9 cellular contexts compared by ENCODE assay signal in the genomic region with DNA sequence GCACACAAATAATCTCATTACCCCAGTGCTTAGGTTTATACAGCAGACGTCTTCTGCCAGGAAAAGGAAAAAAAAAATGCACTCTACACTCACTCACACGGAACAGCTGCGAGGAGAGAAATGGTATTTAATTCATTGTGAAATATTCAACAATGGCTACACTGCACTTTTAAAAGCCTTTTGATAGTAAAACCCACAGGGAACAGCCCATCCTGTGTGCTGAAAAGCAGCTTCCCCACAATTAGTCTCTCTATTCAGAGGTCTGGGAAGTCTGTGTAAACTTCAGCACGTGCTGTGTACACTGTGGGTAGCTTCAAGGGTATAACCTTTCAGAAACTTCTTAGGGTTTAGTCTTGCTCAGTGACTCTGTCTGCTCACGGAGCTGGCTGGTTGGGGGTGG. TPM values are rescaled to one million over a fixed set of nuclear protein-coding genes. Genes with fewer than 3 reads are reported as not detected.
DNase-seq lines count a peak whose midpoint lies in the region; ATAC-seq and TF ChIP-seq lines count a peak whose summit lies in the region.
"Had no signal": no experiment of that assay in that cellular context is flagged by ENCODE, and none has a peak within 500 bp of the region (broad histone marks: within the 10 kb centered on the region; RNA-seq: fewer than 3 reads in every experiment).

No MANE protein-coding gene starts in this region.

- H3K27me3 Mint-ChIP-seq in activated T-cell treated with anti-CD3 and anti-CD28 coated beads, Interleukin-2, amount 50 U/mL, for 4 hours (ENCODE audit: low read depth) = no peaks in the 10 kb centered on the region
- no peaks in the 10 kb centered on the region for H3K27me3 Mint-ChIP-seq in stimulated activated naive CD8-positive, alpha-beta T cell treated with anti-CD3 and anti-CD28 coated beads, Interleukin-15, amount 100 ng/mL, for 72 hours

- no peak for TF ChIP-seq CTCF in fibroblast of villous mesenchyme (IDR thresholded peaks at IDR 0.05; ENCODE audit: insufficient read depth, low read depth, low read length)

- ATAC-seq in activated T-cell treated with anti-CD3 and anti-CD28 coated beads, Interleukin-2, amount 50 U/mL, for 4 hours = peak; percentile 64 to 71
- ATAC-seq in stimulated activated naive CD8-positive, alpha-beta T cell treated with anti-CD3 and anti-CD28 coated beads, Interleukin-15, amount 100 ng/mL, for 72 hours = peak; percentile 55
- ATAC-seq in GM21381 (IDR thresholded peaks at IDR 0.05; ENCODE audit: unreplicated experiment) = no peak
- ATAC-seq: HCT116 had no signal

- H3K27ac Mint-ChIP-seq in stimulated activated naive CD8-positive, alpha-beta T cell treated with anti-CD3 and anti-CD28 coated beads, Interleukin-15, amount 100 ng/mL, for 72 hours = peak overlapping the region; percentile 47 to 80

- no peaks in the 10 kb centered on the region for H3K4me1 ChIP-seq in effector memory CD4-positive, alpha-beta T cell (ENCODE audit: control insufficient read depth, insufficient read depth, low read length, poor library complexity, severe bottlenecking)

- no peaks in the 10 kb centered on the region for H3K9me3 Mint-ChIP-seq in activated T-cell treated with anti-CD3 and anti-CD28 coated beads, Interleukin-2, amount 50 U/mL, for 4 hours
- no peaks in the 10 kb centered on the region for H3K9me3 Mint-ChIP-seq in stimulated activated naive CD8-positive, alpha-beta T cell treated with anti-CD3 and anti-CD28 coated beads, Interleukin-15, amount 100 ng/mL, for 72 hours

- H3K27ac ChIP-seq in effector memory CD4-positive, alpha-beta T cell (ENCODE audit: insufficient read depth, low read length, poor library complexity, severe bottlenecking) = no peak overlapping the region

- H3K36me3 Mint-ChIP-seq in activated T-cell treated with anti-CD3 and anti-CD28 coated beads, Interleukin-2, amount 50 U/mL, for 4 hours (ENCODE audit: insufficient read depth) = no peaks in the 10 kb centered on the region

- DNase-seq in activated T-cell treated with anti-CD3 and anti-CD28 coated beads, Interleukin-2, amount 50 U/mL, for 4 hours = peak; percentile 42
- DNase-seq in activated T-cell treated with anti-CD3 and anti-CD28 coated beads, Interleukin-2, amount 50 U/mL, for 1 hour = no peak
- DNase-seq in RPMI7951 (ENCODE audit: low read depth) (peak; percentile 32), fibroblast of villous mesenchyme (ENCODE audit: low read depth) (peak; percentile 71), ureter (ENCODE audit: low spot score) (no peak)
- DNase-seq in stimulated activated naive CD8-positive, alpha-beta T cell treated with anti-CD3 and anti-CD28 coated beads, Interleukin-15, amount 100 ng/mL, for 72 hours = no peak
- no peak for DNase-seq in effector memory CD4-positive, alpha-beta T cell

- peaks cover 58% of the 10 kb centered on the region for H3K4me1 Mint-ChIP-seq in activated T-cell treated with anti-CD3 and anti-CD28 coated beads, Interleukin-2, amount 50 U/mL, for 4 hours (ENCODE audit: low read depth)
- H3K4me1 Mint-ChIP-seq in stimulated activated naive CD8-positive, alpha-beta T cell treated with anti-CD3 and anti-CD28 coated beads, Interleukin-15, amount 100 ng/mL, for 72 hours = peaks cover 78% of the 10 kb centered on the region

- H3K4me3 ChIP-seq in fibroblast of villous mesenchyme (ENCODE audit: low read depth, low read length) = no peak overlapping the region
- H3K4me3 ChIP-seq in effector memory CD4-positive, alpha-beta T cell (ENCODE audit: insufficient read depth, low read depth, low read length, poor library complexity, severe bottlenecking) = no peak overlapping the region

- H3K36me3 ChIP-seq in effector memory CD4-positive, alpha-beta T cell (ENCODE audit: control insufficient read depth, insufficient read depth, low read length) = no peaks in the 10 kb centered on the region

- H3K9me3 ChIP-seq in effector memory CD4-positive, alpha-beta T cell (ENCODE audit: control insufficient read depth, low read length) = no peaks in the 10 kb centered on the region

- H3K27me3 ChIP-seq in effector memory CD4-positive, alpha-beta T cell (replicated peaks; ENCODE audit: control insufficient read depth, insufficient read depth, low read length, poor library complexity, severe bottlenecking) = no peaks in the 10 kb centered on the region

- peak overlapping the region; percentile 55 for H3K4me3 Mint-ChIP-seq in activated T-cell treated with anti-CD3 and anti-CD28 coated beads, Interleukin-2, amount 50 U/mL, for 4 hours
- H3K4me3 Mint-ChIP-seq in stimulated activated naive CD8-positive, alpha-beta T cell treated with anti-CD3 and anti-CD28 coated beads, Interleukin-15, amount 100 ng/mL, for 72 hours = peak overlapping the region; percentile 76 to 80

RNA-seq across cellular contexts. Expression of gene ETS1, which starts 42.7 kb away (rescaled TPM):
- total RNA-seq in activated T-cell treated with anti-CD3 and anti-CD28 coated beads, Interleukin-2, amount 50 U/mL, for 4 hours = 100 to 1,000 TPM; 246 to 299 (median 258) TPM
- total RNA-seq in RPMI7951 (2014; rRNA removed; shearing (Covaris generic)) = 33.1 and 40.0 TPM in 2 replicates
- total RNA-seq in fibroblast of villous mesenchyme (80.2 and 95.0 TPM in 2 replicates), ureter (112 TPM)

Comparison
In these comparisons a context has a peak if more than half of its experiments do, and no peak if none do; other contexts are left out.
1. DNase-seq: peak in activated T-cell treated with anti-CD3 and anti-CD28 coated beads, Interleukin-2, amount 50 U/mL, for 4 hours (single experiment), RPMI7951 (single experiment) and fibroblast of villous mesenchyme (single experiment); none in activated T-cell treated with anti-CD3 and anti-CD28 coated beads, Interleukin-2, amount 50 U/mL, for 1 hour (single experiment), stimulated activated naive CD8-positive, alpha-beta T cell treated with anti-CD3 and anti-CD28 coated beads, Interleukin-15, amount 100 ng/mL, for 72 hours (0 of 2), ureter (single experiment) and effector memory CD4-positive, alpha-beta T cell (0 of 3).